Comparison of ENCODE assay signal across 9 cellular contexts in the genomic region with DNA sequence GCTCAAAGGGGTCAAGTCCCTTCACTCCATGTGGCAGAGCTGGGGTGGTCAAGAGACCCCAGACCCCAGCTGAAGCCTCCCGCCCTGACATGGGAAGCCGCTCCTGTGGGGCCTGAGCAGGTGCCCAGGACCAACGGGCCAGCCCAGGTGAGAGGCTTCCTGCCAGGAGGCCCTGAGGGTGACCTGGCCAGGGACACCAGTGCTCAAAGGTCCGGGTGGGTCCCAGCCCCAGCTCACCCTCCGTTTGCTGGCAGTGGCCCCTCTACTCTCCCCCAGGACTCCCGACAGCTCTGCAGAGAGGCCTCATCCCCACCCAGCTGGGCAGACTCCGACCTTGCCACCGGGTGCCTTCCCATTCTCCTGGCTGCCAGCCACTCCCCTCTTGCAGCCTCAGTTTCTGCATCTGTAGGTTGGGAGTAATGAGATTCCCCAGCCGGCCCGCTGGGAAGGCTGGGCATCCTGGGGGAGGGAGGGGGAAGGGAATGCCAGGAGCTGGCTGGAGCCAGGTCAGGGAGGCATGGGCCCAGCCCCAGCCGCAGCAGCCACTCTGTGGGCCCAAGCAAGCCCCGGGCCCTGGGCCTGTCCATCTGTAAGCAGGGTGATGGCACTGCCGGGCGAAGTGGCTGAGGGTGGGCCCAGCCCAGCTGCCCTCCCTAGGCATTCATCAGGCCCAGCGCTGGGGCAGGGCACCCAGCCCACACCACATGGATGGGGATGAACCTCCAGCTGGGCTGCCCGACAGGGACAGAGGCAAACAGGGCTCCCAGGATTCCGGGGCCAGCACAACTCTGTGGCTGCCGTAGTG. TPM values are rescaled to one million over a fixed set of nuclear protein-coding genes. Genes with fewer than 3 reads are reported as not detected.
DNase-seq lines count a peak whose midpoint lies in the region; ATAC-seq and TF ChIP-seq lines count a peak whose summit lies in the region.
"Had no signal": no experiment of that assay in that cellular context is flagged by ENCODE, and none has a peak within 500 bp of the region (broad histone marks: within the 10 kb centered on the region; RNA-seq: fewer than 3 reads in every experiment).

No MANE protein-coding gene starts in this region.

- H3K27me3 Mint-ChIP-seq in endodermal cell (ENCODE audit: insufficient read depth), result no peaks in the 10 kb centered on the region
- H3K27me3 Mint-ChIP-seq in neural progenitor cell (ENCODE audit: insufficient read depth, low read depth), result peaks cover 4% of the 10 kb centered on the region

- no peaks in the 10 kb centered on the region for H3K79me2 ChIP-seq in neural progenitor cell (ENCODE audit: low read depth)

- H3K4me3 ChIP-seq in endodermal cell (ENCODE audit: low read length) (no peak overlapping the region), neural progenitor cell (no peak overlapping the region), vagina (peak overlapping the region in 1 of 2 donors; percentile 61)

- no peak for ATAC-seq in Right ventricle myocardium superior (ENCODE audit: poor library complexity)

- no peaks in the 10 kb centered on the region for H4K20me1 ChIP-seq in neural progenitor cell (ENCODE audit: low read depth)

- H3K9ac ChIP-seq in endodermal cell (ENCODE audit: extremely low read depth, low read length, poor library complexity, severe bottlenecking) (no peak overlapping the region), neural progenitor cell (no peak overlapping the region)

- intact Hi-C loops in Right ventricle myocardium superior (cut with DNase I), result no loop called here
- intact Hi-C loops in cardiac septum (cut with DNase I), result no loop called here
- intact Hi-C loops in vagina (cut with DNase I), result no loop called here

- H3K4me3 Mint-ChIP-seq in endodermal cell (peak overlapping the region; percentile 67), neural progenitor cell (peak overlapping the region; percentile 78)

- no peak for TF ChIP-seq POLR2A in vagina (IDR thresholded peaks at IDR 0.05)

- H3K4me1 ChIP-seq in endodermal cell (ENCODE audit: control insufficient read depth, insufficient read depth, low read length) (peaks cover 27% of the 10 kb centered on the region), neural progenitor cell (peaks cover 53% of the 10 kb centered on the region), vagina (peaks cover 61% of the 10 kb centered on the region)

- TF ChIP-seq CTCF in endodermal cell (conservative IDR thresholded peaks at IDR 0.05), result no peak
- no peak for TF ChIP-seq CTCF in neural progenitor cell (IDR thresholded peaks at IDR 0.05)
- no peak for TF ChIP-seq CTCF in vagina (IDR thresholded peaks at IDR 0.05)

- no peaks in the 10 kb centered on the region for H3K36me3 ChIP-seq in endodermal cell (ENCODE audit: control insufficient read depth, insufficient read depth, low read length)
- H3K36me3 ChIP-seq in neural progenitor cell, result no peaks in the 10 kb centered on the region
- no peaks in the 10 kb centered on the region for H3K36me3 ChIP-seq in vagina

- peaks cover 38% of the 10 kb centered on the region for H3F3A ChIP-seq in neural progenitor cell (ENCODE audit: low read depth)

- H3K9me3 Mint-ChIP-seq in endodermal cell (no peaks in the 10 kb centered on the region), neural progenitor cell (no peaks in the 10 kb centered on the region)

- WGBS in endodermal cell (ENCODE audit: insufficient coverage in 1 of 2, insufficient read length in 1 of 2), 2 experiments, result 80 to 84% methylated on average over 5 to 18 of the region's 18 CpGs

- H3K4me2 ChIP-seq in neural progenitor cell, result peak overlapping the region; percentile 81

- H3K9me3 ChIP-seq in endodermal cell (ENCODE audit: control insufficient read depth, low read length), result no peaks in the 10 kb centered on the region
- no peaks in the 10 kb centered on the region for H3K9me3 ChIP-seq in neural progenitor cell (ENCODE audit: low read depth)
- H3K9me3 ChIP-seq in vagina, result no peaks in the 10 kb centered on the region

- H3K4me1 Mint-ChIP-seq in endodermal cell, result peaks cover 54% of the 10 kb centered on the region
- peaks cover 42% of the 10 kb centered on the region for H3K4me1 Mint-ChIP-seq in neural progenitor cell

- H3K27me3 ChIP-seq in endodermal cell (ENCODE audit: control insufficient read depth, insufficient read depth, low read length, poor library complexity, severe bottlenecking), result no peaks in the 10 kb centered on the region
- no peaks in the 10 kb centered on the region for H3K27me3 ChIP-seq in neural progenitor cell
- H3K27me3 ChIP-seq in vagina, result no peaks in the 10 kb centered on the region

- H3K27ac Mint-ChIP-seq in endodermal cell, result peak overlapping the region; percentile 98
- H3K27ac Mint-ChIP-seq in neural progenitor cell, result no peak overlapping the region

- DNase-seq in Right ventricle myocardium superior, result peak; percentile 40
- DNase-seq in cardiac septum (ENCODE audit: low spot score), result no peak
- DNase-seq in endodermal cell, result no peak
- DNase-seq in neural progenitor cell (ENCODE audit: low spot score), result no peak
- DNase-seq in vagina (ENCODE audit: extremely low spot score in 2 of 2), result no peak
- DNase-seq in DMS53 treated with DMSO at 0.1 percent for 48 hours (lab: John Stamatoyannopoulos, UW; ENCODE audit: unreplicated experiment), result no peak
- DNase-seq in NCI-H1105 treated with DMSO at 0.1 percent for 48 hours (lab: John Stamatoyannopoulos, UW), result no peak
- DNase-seq in NCI-H524 treated with DMSO at 0.1 percent for 48 hours (lab: John Stamatoyannopoulos, UW), result no peak
- DNase-seq: NCI-H1092 treated with DMSO at 0.1 percent for 48 hours had no signal

- no peaks in the 10 kb centered on the region for H3K36me3 Mint-ChIP-seq in endodermal cell (ENCODE audit: low read depth)
- H3K36me3 Mint-ChIP-seq in neural progenitor cell, result no peaks in the 10 kb centered on the region

- no peak overlapping the region for H2AFZ ChIP-seq in neural progenitor cell (replicated peaks)

- H3K27ac ChIP-seq in endodermal cell (ENCODE audit: low read depth, low read length) (peak overlapping the region; percentile 92), neural progenitor cell (no peak overlapping the region), vagina (peak overlapping the region; percentile 86)

RNA-seq across cellular contexts. Expression of gene INF2, which starts 10.3 kb away (rescaled TPM):
- total RNA-seq in Right ventricle myocardium superior (28.3 TPM), cardiac septum (41.2 TPM), endodermal cell (100 to 1,000 TPM in 1 of 2 donors, 10 to 100 TPM in 1; 99.7 to 114 TPM), neural progenitor cell (ENCODE audit: low replicate concordance) (7.8 and 24.0 TPM in 2 replicates), vagina (49.1 TPM)
- 35.2 TPM for polyA plus RNA-seq in endodermal cell (2013, experiment 1 of 2)
- polyA plus RNA-seq in endodermal cell (2013, experiment 2 of 2), result 35.8 TPM

RNA-seq across cellular contexts. Expression of gene ADSS1, which starts 44.9 kb away (rescaled TPM):
- total RNA-seq in Right ventricle myocardium superior (215 TPM), cardiac septum (114 TPM), endodermal cell (10 to 100 TPM; 15.8 to 31.0 TPM), neural progenitor cell (ENCODE audit: low replicate concordance) (25.3 and 26.4 TPM in 2 replicates), vagina (10.3 TPM)
- polyA plus RNA-seq in endodermal cell (2013, experiment 1 of 2), result 16.1 TPM
- polyA plus RNA-seq in endodermal cell (2013, experiment 2 of 2), result 14.1 TPM
